Comparison of ENCODE assay signal across 30 cellular contexts in the genomic region with DNA sequence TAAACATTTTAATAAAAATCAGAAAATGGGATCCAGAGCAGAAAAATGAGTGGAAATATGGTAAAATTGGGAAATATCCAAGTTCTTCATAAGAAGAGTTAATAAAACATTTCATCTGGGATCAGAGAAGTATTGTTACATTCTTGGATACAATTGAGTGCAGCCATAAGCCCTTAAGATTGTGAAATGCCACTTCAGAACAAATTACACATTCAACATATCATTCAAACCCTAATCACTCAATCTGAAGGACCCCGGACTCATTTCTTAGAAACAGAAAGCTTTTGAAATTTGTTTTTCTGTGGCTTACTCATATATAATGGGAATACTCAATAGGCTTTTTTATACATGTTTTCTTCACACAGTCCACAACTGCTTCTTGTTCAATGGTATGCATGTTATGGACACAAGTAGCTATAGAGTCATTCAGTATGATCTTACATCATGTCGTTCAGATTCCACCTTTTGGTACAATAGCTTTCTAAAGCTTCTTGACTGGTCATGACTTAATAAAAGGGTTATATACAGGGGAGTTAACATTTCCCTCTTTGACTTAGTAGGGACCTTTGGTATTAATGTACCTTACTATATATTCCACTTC. TPM values are rescaled to one million over a fixed set of nuclear protein-coding genes. Genes with fewer than 3 reads are reported as not detected.
"Had no signal": no experiment of that assay in that cellular context is flagged by ENCODE, and none has a peak within 500 bp of the region (broad histone marks: within the 10 kb centered on the region; RNA-seq: fewer than 3 reads in every experiment).

No MANE protein-coding gene starts in this region.

- H3K4me1 Mint-ChIP-seq: activated CD4-positive, alpha-beta memory T cell treated with anti-CD3 and anti-CD28 coated beads, Interleukin-2, amount 10 ng/mL, durations not matched to agents 7 days and 5 days; activated CD8-positive, alpha-beta memory T cell treated with anti-CD3 and anti-CD28 coated beads, Interleukin-2, amount 10 ng/mL, durations not matched to agents 7 days and 5 days; activated naive CD4-positive, alpha-beta T cell treated with anti-CD3 and anti-CD28 coated beads, Interleukin-2, amount 10 ng/mL, durations not matched to agents 7 days and 5 days; activated naive CD8-positive, alpha-beta T cell treated with anti-CD3 and anti-CD28 coated beads, Interleukin-2, amount 50 U/mL, for 24 hours had no signal

- H3K27me3 ChIP-seq: brain microvascular endothelial cell had no signal

- H3K27me3 Mint-ChIP-seq: activated CD4-positive, alpha-beta memory T cell treated with anti-CD3 and anti-CD28 coated beads, Interleukin-2, amount 10 ng/mL, durations not matched to agents 7 days and 5 days; activated CD8-positive, alpha-beta memory T cell treated with anti-CD3 and anti-CD28 coated beads, Interleukin-2, amount 10 ng/mL, durations not matched to agents 7 days and 5 days; activated naive CD4-positive, alpha-beta T cell treated with anti-CD3 and anti-CD28 coated beads, Interleukin-2, amount 10 ng/mL, durations not matched to agents 7 days and 5 days; activated naive CD8-positive, alpha-beta T cell treated with anti-CD3 and anti-CD28 coated beads, Interleukin-2, amount 50 U/mL, for 24 hours had no signal

- H3K36me3 ChIP-seq: brain microvascular endothelial cell, WERI-Rb-1 had no signal

- H3K27ac ChIP-seq: brain microvascular endothelial cell, WERI-Rb-1 had no signal

- H3K9me3 Mint-ChIP-seq: activated naive CD4-positive, alpha-beta T cell treated with anti-CD3 and anti-CD28 coated beads, Interleukin-2, amount 10 ng/mL, durations not matched to agents 7 days and 5 days had no signal

- H3K4me3 Mint-ChIP-seq: activated CD4-positive, alpha-beta memory T cell treated with anti-CD3 and anti-CD28 coated beads, Interleukin-2, amount 10 ng/mL, durations not matched to agents 7 days and 5 days; activated CD8-positive, alpha-beta memory T cell treated with anti-CD3 and anti-CD28 coated beads, Interleukin-2, amount 10 ng/mL, durations not matched to agents 7 days and 5 days; activated naive CD4-positive, alpha-beta T cell treated with anti-CD3 and anti-CD28 coated beads, Interleukin-2, amount 10 ng/mL, durations not matched to agents 7 days and 5 days; activated naive CD8-positive, alpha-beta T cell; activated naive CD8-positive, alpha-beta T cell treated with anti-CD3 and anti-CD28 coated beads, Interleukin-2, amount 50 U/mL, for 24 hours had no signal

- ATAC-seq: activated CD8-positive, alpha-beta memory T cell treated with anti-CD3 and anti-CD28 coated beads, Interleukin-2, amount 10 ng/mL, durations not matched to agents 7 days and 5 days; activated naive CD8-positive, alpha-beta T cell treated with anti-CD3 and anti-CD28 coated beads, Interleukin-2, amount 50 U/mL, for 24 hours had no signal

- H3K27ac Mint-ChIP-seq: activated CD4-positive, alpha-beta memory T cell treated with anti-CD3 and anti-CD28 coated beads, Interleukin-2, amount 10 ng/mL, durations not matched to agents 7 days and 5 days; activated CD8-positive, alpha-beta memory T cell treated with anti-CD3 and anti-CD28 coated beads, Interleukin-2, amount 10 ng/mL, durations not matched to agents 7 days and 5 days; activated naive CD4-positive, alpha-beta T cell treated with anti-CD3 and anti-CD28 coated beads, Interleukin-2, amount 10 ng/mL, durations not matched to agents 7 days and 5 days; activated naive CD8-positive, alpha-beta T cell; activated naive CD8-positive, alpha-beta T cell treated with anti-CD3 and anti-CD28 coated beads, Interleukin-2, amount 50 U/mL, for 24 hours had no signal

- DNase-seq: activated CD4-positive, alpha-beta memory T cell treated with anti-CD3 and anti-CD28 coated beads, Interleukin-2, amount 10 ng/mL, durations not matched to agents 7 days and 5 days; activated CD4-positive, alpha-beta T cell treated with anti-CD3 and anti-CD28 coated beads for 1 hour; activated CD4-positive, alpha-beta T cell treated with anti-CD3 and anti-CD28 coated beads for 48 hours; activated CD4-positive, CD25-positive, alpha-beta regulatory T cell; activated CD8-positive, alpha-beta memory T cell treated with anti-CD3 and anti-CD28 coated beads for 24 hours; activated CD8-positive, alpha-beta memory T cell treated with anti-CD3 and anti-CD28 coated beads, Interleukin-2, amount 10 ng/mL, durations not matched to agents 7 days and 5 days; activated CD8-positive, alpha-beta memory T cell treated with anti-CD3 and anti-CD28 coated beads, Interleukin-2, amount 50 U/mL, for 48 hours; activated effector memory CD4-positive, alpha-beta T cell treated with Interleukin-2 at 50 U/mL for 16 hours; activated naive CD4-positive, alpha-beta T cell treated with anti-CD3 and anti-CD28 coated beads, Interleukin-2, amount 10 ng/mL, durations not matched to agents 7 days and 5 days; activated naive CD8-positive, alpha-beta T cell treated with anti-CD3 and anti-CD28 coated beads, Interleukin-2, amount 50 U/mL, for 24 hours; activated T-cell treated with anti-CD3 and anti-CD28 coated beads, Interleukin-2, amount 50 U/mL, for 48 hours; anterior cingulate cortex; brain microvascular endothelial cell; central memory CD4-positive, alpha-beta T cell; NCI-H1092 treated with DMSO at 0.1 percent for 48 hours; NCI-H1417; NCI-H1694; NCI-H1930; NCI-H2081 treated with DMSO at 0.1 percent for 48 hours; NCI-H2171; NCI-H226; NCI-H446 treated with DMSO at 0.1 percent for 48 hours; Right ventricle myocardium superior; SW 1271; T-helper 1 cell; T-helper 2 cell; T-helper 9 cell; WERI-Rb-1 had no signal

- H3K36me3 Mint-ChIP-seq: activated CD8-positive, alpha-beta memory T cell treated with anti-CD3 and anti-CD28 coated beads, Interleukin-2, amount 10 ng/mL, durations not matched to agents 7 days and 5 days; activated naive CD4-positive, alpha-beta T cell treated with anti-CD3 and anti-CD28 coated beads, Interleukin-2, amount 10 ng/mL, durations not matched to agents 7 days and 5 days; activated naive CD8-positive, alpha-beta T cell had no signal

RNA-seq across cellular contexts. Expression of gene SCN7A, which starts 40.0 kb away (rescaled TPM):
- total RNA-seq: activated CD4-positive, alpha-beta memory T cell treated with anti-CD3 and anti-CD28 coated beads, Interleukin-2, amount 10 ng/mL, durations not matched to agents 7 days and 5 days; activated CD8-positive, alpha-beta memory T cell treated with anti-CD3 and anti-CD28 coated beads, Interleukin-2, amount 10 ng/mL, durations not matched to agents 7 days and 5 days; M059J had no signal
